In genomic region chr3:50170689-50171088, GRCh38 we compare ENCODE assay signal across 10 cellular contexts. TPM values are rescaled to one million over a fixed set of nuclear protein-coding genes. Genes with fewer than 3 reads are reported as not detected.
DNase-seq lines count a peak whose midpoint lies in the region; ATAC-seq, FAIRE-seq and TF ChIP-seq lines count a peak whose summit lies in the region.
"Had no signal": no experiment of that assay in that cellular context is flagged by ENCODE, and none has a peak within 500 bp of the region (broad histone marks: within the 10 kb centered on the region; RNA-seq: fewer than 3 reads in every experiment).

No MANE protein-coding gene starts in this region.

- CTCF ChIA-PET in K562 (lab: Yijun Ruan, JAX; ENCODE audit: low intra/inter-chr PET ratio) = no interaction called here

- H3K9ac ChIP-seq in K562 (ENCODE audit: insufficient read depth in 1 of 2, low read depth in 2 of 2, low read length in 2 of 2) = peak overlapping the region in 1 of 2 experiments; percentile 35; a peak in 1 of 4 replicates
- H3K9ac ChIP-seq in subcutaneous abdominal adipose tissue (ENCODE audit: low read length in 5 of 5) = peak overlapping the region in 1 of 5 donors; percentile 68
- H3K9ac ChIP-seq in MM.1S (ENCODE audit: low read length) = no peak overlapping the region

- TF ChIP-seq EP300 in K562 (IDR thresholded peaks at IDR 0.05; ENCODE audit: low read length) = no peak

- H4K20me1 ChIP-seq in K562 (replicated peaks; ENCODE audit: control insufficient read depth, insufficient read depth, low read length) = no peaks in the 10 kb centered on the region
- no peaks in the 10 kb centered on the region for H4K20me1 ChIP-seq in MM.1S (ENCODE audit: insufficient read depth, low read length)

- 23% methylated on average over 6 of the region's 10 CpGs for WGBS in K562 (ENCODE audit: insufficient coverage, low coverage, missing lambda C conversion rate)

- in situ Hi-C loops in K562 (cut with MboI) = no loop called here
- in situ Hi-C loops in KBM-7 (cut with MboI; ENCODE audit: low pct_unique_long_range_greater_than_20kb, low sequenced_read_pairs) = no loop called here

- H3K4me3 ChIP-seq in K562 = no peak overlapping the region
- no peak overlapping the region for H3K4me3 ChIP-seq in subcutaneous abdominal adipose tissue (ENCODE audit: low read depth in 1 of 5, low read length in 5 of 5)
- H3K4me3 ChIP-seq in MM.1S (ENCODE audit: low read length) = no peak overlapping the region

- H3K27me3 ChIP-seq in K562 (ENCODE audit: control insufficient read depth in 2 of 2, insufficient read depth in 2 of 2, low read length in 2 of 2) (no peaks in the 10 kb centered on the region), subcutaneous abdominal adipose tissue (ENCODE audit: control insufficient read depth in 5 of 5, insufficient read depth in 4 of 5, low read length in 5 of 5) (no peaks in the 10 kb centered on the region), MM.1S (replicated peaks; ENCODE audit: insufficient read depth, low read length) (peaks cover 46% of the 10 kb centered on the region)

- POLR2A ChIA-PET in K562 (lab: Yijun Ruan, JAX) = interaction anchor here (0.9 kb wide), 1 partner anchor 34 kb away, joined by 4 read pairs; no protein-coding TSS in a partner anchor

- H3K4me1 ChIP-seq in K562 (replicated peaks in 1 of 2; ENCODE audit: control insufficient read depth in 2 of 2, insufficient read depth in 2 of 2, low read length in 2 of 2) = peaks cover 0 to 41% of the 10 kb centered on the region in 2 experiments; a peak in 3 of 5 replicates
- H3K4me1 ChIP-seq in subcutaneous abdominal adipose tissue (ENCODE audit: control insufficient read depth in 5 of 5, insufficient read depth in 5 of 5, low read length in 5 of 5) = peaks cover 12 to 70% (median 33%) of the 10 kb centered on the region in 5 donors
- no peaks in the 10 kb centered on the region for H3K4me1 ChIP-seq in MM.1S (ENCODE audit: low read length)

- no TSS peak for BruUV-seq in K562 (replicated peaks; lab: Mats Ljungman, UMichigan)

- DNase-seq in HS-5 (ENCODE audit: low read depth) (peak; percentile 43), K562 (ENCODE audit: extremely low read depth in 1 of 4, low spot score in 3 of 4) (peak; percentile 38 to 47 (median 45)), iris pigment epithelial cell (ENCODE audit: low read depth) (peak; percentile 54), SHP77 (lab: John Stamatoyannopoulos, UW) (no peak), NCI-H446 treated with DMSO at 0.1 percent for 48 hours (lab: John Stamatoyannopoulos, UW) (no peak), MM.1S (no peak), KBM-7 (no peak)
- DNase-seq: activated CD8-positive, alpha-beta memory T cell treated with anti-CD3 and anti-CD28 coated beads for 24 hours; cerebellar nuclear complex had no signal

- TF ChIP-seq CTCF in K562 (IDR thresholded peaks at IDR 0.05 in 2 of 3, conservative IDR thresholded peaks at IDR 0.05 in 1 of 3; ENCODE audit: insufficient read depth in 2 of 3, low read depth in 1 of 3, low read length in 3 of 3) (no peak), MM.1S (IDR thresholded peaks at IDR 0.05; ENCODE audit: low read length) (no peak)

- peak; percentile 63 for ATAC-seq in K562

- TF ChIP-seq RAD21 in K562 (CRISPR knock-in tag; conservative IDR thresholded peaks at IDR 0.05 in 1 of 2, IDR thresholded peaks at IDR 0.05 in 1 of 2) = no peak

- no peaks in the 10 kb centered on the region for H3K36me3 ChIP-seq in K562 (ENCODE audit: control insufficient read depth, insufficient read depth, low read length)
- H3K36me3 ChIP-seq in subcutaneous abdominal adipose tissue (ENCODE audit: control insufficient read depth in 5 of 5, insufficient read depth in 5 of 5, low read length in 5 of 5) = peaks cover 0 to 20% (median 15%) of the 10 kb centered on the region in 5 donors
- H3K36me3 ChIP-seq in MM.1S (replicated peaks; ENCODE audit: insufficient read depth, low read length) = no peaks in the 10 kb centered on the region

- no peaks in the 10 kb centered on the region for H3F3A ChIP-seq in MM.1S (ENCODE audit: insufficient read depth, low read length)

- no peak overlapping the region for H3K4me2 ChIP-seq in K562 (ENCODE audit: insufficient read depth, low read length)
- no peak overlapping the region for H3K4me2 ChIP-seq in MM.1S (ENCODE audit: low read depth, low read length)

- H3K27ac ChIP-seq in K562 (ENCODE audit: extremely low read depth, low read depth, low read length) (no peak overlapping the region; the same call in 2 of the 3 replicates), subcutaneous abdominal adipose tissue (ENCODE audit: low read depth, low read length) (peak overlapping the region; percentile 83), MM.1S (ENCODE audit: low read length) (no peak overlapping the region)

- no peak for TF ChIP-seq POLR2A in K562 (conservative IDR thresholded peaks at IDR 0.05)

- H3K9me2 ChIP-seq in MM.1S (replicated peaks; ENCODE audit: insufficient read depth, low read length) = no peaks in the 10 kb centered on the region

- H3K79me2 ChIP-seq in K562 (ENCODE audit: control insufficient read depth, insufficient read depth, low read length) (no peaks in the 10 kb centered on the region), MM.1S (ENCODE audit: low read length) (no peaks in the 10 kb centered on the region)

- H2AFZ ChIP-seq in K562 (ENCODE audit: low read depth, low read length) (peak overlapping the region; percentile 31; the same call in 1 of the 2 replicates), MM.1S (ENCODE audit: low read length) (no peak overlapping the region)

- H3K9me1 ChIP-seq in K562 (ENCODE audit: control insufficient read depth, insufficient read depth, low read length) = no peaks in the 10 kb centered on the region

- no peaks in the 10 kb centered on the region for H3K9me3 ChIP-seq in K562 (replicated peaks; ENCODE audit: control insufficient read depth, insufficient read depth, low read depth, low read length)
- no peaks in the 10 kb centered on the region for H3K9me3 ChIP-seq in subcutaneous abdominal adipose tissue (ENCODE audit: control insufficient read depth in 5 of 5, low read length in 5 of 5)
- no peaks in the 10 kb centered on the region for H3K9me3 ChIP-seq in MM.1S (replicated peaks; ENCODE audit: insufficient read depth, low read length)

- FAIRE-seq in K562 (lab: Jason Lieb, UNC) = no peak

- intact Hi-C loops in K562 (cut with micrococcal nuclease) = no loop called here

RNA-seq across cellular contexts. Expression of gene SEMA3F, which starts 15.6 kb away (rescaled TPM):
- 6.4 and 18.2 TPM in 2 replicates for total RNA-seq in K562 (2011; cell fraction: chromatin; rRNA removed; ENCODE audit: low replicate concordance)
- 15.1 and 18.5 TPM in 2 replicates for total RNA-seq in K562 (2011; cell fraction: nucleolus; rRNA removed)
- total RNA-seq in K562 (2011; cell fraction: nucleoplasm; rRNA removed) = 8.9 and 11.7 TPM in 2 replicates
- total RNA-seq in K562 (2014; rRNA removed) (2.0 and 2.3 TPM in 2 replicates), K562 (2014; rRNA removed; fragmentation: Illumina TruSeq; extraction: Trizol) (0.54 and 0.58 TPM in 2 replicates), K562 (2015; rRNA removed; fragmentation: Illumina TruSeq; extraction: Trizol) (0.45 and 0.76 TPM in 2 replicates), K562 (2021) (2.6 and 3.0 TPM in 2 replicates)
- polyA plus RNA-seq in K562 (2011; rRNA removed) (2.6 and 3.8 TPM in 2 replicates), K562 (2014; fragmentation: Illumina TruSeq; extraction: Trizol) (1.5 and 1.7 TPM in 2 replicates), K562 (2014; fragmentation: Nextera tagmentation; extraction: Ambion mirVana) (not detected), K562 (2014; rRNA removed) (1.2 and 2.7 TPM in 2 replicates)
- polyA plus RNA-seq in K562 (2011; cell fraction: cytosol; rRNA removed) = 3.4 and 4.9 TPM in 2 replicates
- 11.8 and 13.0 TPM in 2 replicates for polyA plus RNA-seq in K562 (2011; cell fraction: nucleus; rRNA removed)
- 1.2 and 2.0 TPM in 2 replicates for polyA plus RNA-seq in K562 (2012)
- 2.7 and 4.2 TPM in 2 replicates for polyA minus RNA-seq in K562 (2011; rRNA and poly(A)+ RNA removed)
- 7.0 and 15.3 TPM in 2 replicates for polyA minus RNA-seq in K562 (2011; cell fraction: cytosol; rRNA and poly(A)+ RNA removed)
- 6.1 and 8.2 TPM in 2 replicates for polyA minus RNA-seq in K562 (2011; cell fraction: nucleus; rRNA and poly(A)+ RNA removed)

RNA-seq across cellular contexts. Expression of gene GNAT1, which starts 20.7 kb away (rescaled TPM):
- total RNA-seq in K562 (2011; cell fraction: chromatin; rRNA removed; ENCODE audit: low replicate concordance) = not detected in 2 replicates
- not detected in 2 replicates for total RNA-seq in K562 (2011; cell fraction: nucleolus; rRNA removed)
- total RNA-seq in K562 (2011; cell fraction: nucleoplasm; rRNA removed) = 0.15 TPM in 1 of 2 replicates, not detected in the other
- total RNA-seq in K562 (2014; rRNA removed) (not detected in 2 replicates), K562 (2014; rRNA removed; fragmentation: Illumina TruSeq; extraction: Trizol) (not detected in 2 replicates), K562 (2015; rRNA removed; fragmentation: Illumina TruSeq; extraction: Trizol) (not detected in 2 replicates), K562 (2021) (not detected in 2 replicates)
- polyA plus RNA-seq in K562 (2011; rRNA removed) (not detected in 2 replicates), K562 (2014; fragmentation: Illumina TruSeq; extraction: Trizol) (not detected in 2 replicates), K562 (2014; fragmentation: Nextera tagmentation; extraction: Ambion mirVana) (not detected), K562 (2014; rRNA removed) (not detected in 2 replicates)
- polyA plus RNA-seq in K562 (2011; cell fraction: cytosol; rRNA removed) = not detected in 2 replicates
- polyA plus RNA-seq in K562 (2011; cell fraction: nucleus; rRNA removed) = not detected in 2 replicates
- polyA plus RNA-seq in K562 (2012) = not detected in 2 replicates
- polyA minus RNA-seq in K562 (2011; rRNA and poly(A)+ RNA removed) = not detected in 2 replicates
- not detected in 2 replicates for polyA minus RNA-seq in K562 (2011; cell fraction: cytosol; rRNA and poly(A)+ RNA removed)
- not detected in 2 replicates for polyA minus RNA-seq in K562 (2011; cell fraction: nucleus; rRNA and poly(A)+ RNA removed)

RNA-seq across cellular contexts. Expression of gene SLC38A3, which starts 34.4 kb away (rescaled TPM):
- 0.99 and 3.1 TPM in 2 replicates for total RNA-seq in K562 (2011; cell fraction: chromatin; rRNA removed; ENCODE audit: low replicate concordance)
- 1.6 and 3.8 TPM in 2 replicates for total RNA-seq in K562 (2011; cell fraction: nucleolus; rRNA removed)
- 1.3 and 1.5 TPM in 2 replicates for total RNA-seq in K562 (2011; cell fraction: nucleoplasm; rRNA removed)
- 0.09 TPM in 1 of 2 replicates, not detected in the other for total RNA-seq in K562 (2014; rRNA removed)
- not detected in 2 replicates for total RNA-seq in K562 (2014; rRNA removed; fragmentation: Illumina TruSeq; extraction: Trizol)
- not detected in 2 replicates for total RNA-seq in K562 (2015; rRNA removed; fragmentation: Illumina TruSeq; extraction: Trizol)
- 0.16 and 0.27 TPM in 2 replicates for total RNA-seq in K562 (2021)
- polyA plus RNA-seq in K562 (2011; rRNA removed) = 0.38 and 0.66 TPM in 2 replicates
- 0.47 and 0.52 TPM in 2 replicates for polyA plus RNA-seq in K562 (2011; cell fraction: cytosol; rRNA removed)
- 2.9 and 4.2 TPM in 2 replicates for polyA plus RNA-seq in K562 (2011; cell fraction: nucleus; rRNA removed)
- not detected in 2 replicates for polyA plus RNA-seq in K562 (2012)
- not detected in 2 replicates for polyA plus RNA-seq in K562 (2014; fragmentation: Illumina TruSeq; extraction: Trizol)
- polyA plus RNA-seq in K562 (2014; fragmentation: Nextera tagmentation; extraction: Ambion mirVana) = not detected
- polyA plus RNA-seq in K562 (2014; rRNA removed) = not detected in 2 replicates
- 0.46 and 0.57 TPM in 2 replicates for polyA minus RNA-seq in K562 (2011; rRNA and poly(A)+ RNA removed)
- polyA minus RNA-seq in K562 (2011; cell fraction: cytosol; rRNA and poly(A)+ RNA removed) = 0.29 and 1.1 TPM in 2 replicates
- 0.54 and 0.78 TPM in 2 replicates for polyA minus RNA-seq in K562 (2011; cell fraction: nucleus; rRNA and poly(A)+ RNA removed)

Comparison
In these comparisons a context has a peak if more than half of its experiments do, and no peak if none do; other contexts are left out.
1. DNase-seq: peak in HS-5 (single experiment), K562 (4 of 4) and iris pigment epithelial cell (single experiment); none in SHP77 (0 of 2), NCI-H446 treated with DMSO at 0.1 percent for 48 hours (single experiment), MM.1S (single experiment) and KBM-7 (single experiment).